7 cellular contexts compared by ENCODE assay signal in the genomic region with DNA sequence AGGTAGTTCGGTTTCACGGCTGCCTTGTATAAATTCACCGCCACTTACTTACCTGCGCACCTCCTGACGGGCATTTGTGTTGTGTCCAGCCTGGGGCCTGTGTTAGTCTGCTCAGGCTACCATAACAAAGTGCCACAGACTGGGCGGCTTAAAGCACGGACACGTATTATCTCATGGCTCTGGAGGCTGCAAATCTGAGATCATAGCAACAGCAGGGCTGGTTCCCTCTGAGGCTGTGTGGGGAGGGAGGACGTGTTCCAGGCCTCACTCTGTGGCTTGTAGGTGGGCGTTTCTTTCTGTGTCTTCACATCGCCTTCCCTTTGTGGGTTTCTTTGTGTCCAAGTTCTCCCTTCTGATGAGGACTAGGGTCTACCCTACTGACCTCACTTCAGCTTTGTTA.
"Had no signal": no experiment of that assay in that cellular context is flagged by ENCODE, and none has a peak within 500 bp of the region (broad histone marks: within the 10 kb centered on the region; RNA-seq: fewer than 3 reads in every experiment).

No MANE protein-coding gene starts in this region.

- H3K27me3 Mint-ChIP-seq: IgD-negative memory B cell had no signal

- H3K4me3 ChIP-seq: K562 had no signal

- DNase-seq: IMR-90, KBM-7 had no signal

- H3K36me3 Mint-ChIP-seq: IgD-negative memory B cell had no signal

- H3K27ac Mint-ChIP-seq: IgD-negative memory B cell had no signal

- FAIRE-seq: HepG2, HTR-8/SVneo, K562 had no signal

- H3K27ac ChIP-seq: HL-60 had no signal

- ATAC-seq: HepG2, K562 had no signal

- H3K4me3 Mint-ChIP-seq: IgD-negative memory B cell had no signal
